11 cellular contexts compared by ENCODE assay signal in genomic region chr5:172421020-172421419, GRCh38. TPM values are rescaled to one million over a fixed set of nuclear protein-coding genes. Genes with fewer than 3 reads are reported as not detected.
DNase-seq lines count a peak whose midpoint lies in the region; ATAC-seq, FAIRE-seq and TF ChIP-seq lines count a peak whose summit lies in the region.
"Had no signal": no experiment of that assay in that cellular context is flagged by ENCODE, and none has a peak within 500 bp of the region (broad histone marks: within the 10 kb centered on the region; RNA-seq: fewer than 3 reads in every experiment).

No MANE protein-coding gene starts in this region.

- FAIRE-seq in astrocyte (lab: Jason Lieb, UNC) (no peak), keratinocyte (lab: Jason Lieb, UNC) (no peak)

- H4K20me1 ChIP-seq in astrocyte (ENCODE audit: insufficient read depth, low read length) (peaks cover 88% of the 10 kb centered on the region), keratinocyte (ENCODE audit: control insufficient read depth, extremely low read depth, insufficient read depth, low read length) (peaks cover 11% of the 10 kb centered on the region)

- no peaks in the 10 kb centered on the region for H3K9me1 ChIP-seq in keratinocyte (ENCODE audit: control insufficient read depth, extremely low read depth, insufficient read depth, low read length)

- H3K4me3 ChIP-seq in AG04450 (ENCODE audit: low read depth, low read length) (no peak overlapping the region), astrocyte (ENCODE audit: insufficient read depth, low read depth, low read length) (no peak overlapping the region), keratinocyte (ENCODE audit: control insufficient read depth in 2 of 3, extremely low read depth in 1 of 3, insufficient read depth in 2 of 3, low read depth in 1 of 3, low read length in 3 of 3) (peak overlapping the region in 1 of 3 experiments; percentile 26), skeletal muscle satellite cell (ENCODE audit: low read length) (no peak overlapping the region)

- no peak for DNase-seq in AG04450 (ENCODE audit: low read depth, low spot score)
- no peak for DNase-seq in astrocyte (ENCODE audit: low read depth)
- DNase-seq in keratinocyte (ENCODE audit: low read depth, low spot score): no peak
- DNase-seq in AG20443 (ENCODE audit: low spot score): no peak
- DNase-seq in activated naive CD4-positive, alpha-beta T cell treated with Interleukin-2 at 50 U/mL for 16 hours: no peak
- DNase-seq: AML-193, T-helper 17 cell had no signal

- no peak overlapping the region for H3K4me3 Mint-ChIP-seq in astrocyte (ENCODE audit: unreplicated experiment)
- H3K4me3 Mint-ChIP-seq: T-helper 17 cell, type B pancreatic cell had no signal

- CTCF ChIA-PET in AG04450 (lab: Charles Lee): interaction anchor here (1.2 kb wide), 1 partner anchor 30 kb away, joined by 4 read pairs; no protein-coding TSS in a partner anchor

- no peaks in the 10 kb centered on the region for H3K27me3 ChIP-seq in AG04450 (ENCODE audit: control insufficient read depth, insufficient read depth, low read length)
- no peaks in the 10 kb centered on the region for H3K27me3 ChIP-seq in astrocyte (ENCODE audit: insufficient read depth, low read length)
- no peaks in the 10 kb centered on the region for H3K27me3 ChIP-seq in keratinocyte (ENCODE audit: control insufficient read depth, extremely low read depth, insufficient read depth, low read length)
- no peaks in the 10 kb centered on the region for H3K27me3 ChIP-seq in skeletal muscle satellite cell (ENCODE audit: control insufficient read depth, insufficient read depth, low read length)

- H3K4me1 ChIP-seq in astrocyte (ENCODE audit: insufficient read depth, low read length) (peaks cover 35% of the 10 kb centered on the region), keratinocyte (ENCODE audit: control insufficient read depth, extremely low read depth, insufficient read depth, low read length) (peaks cover 43% of the 10 kb centered on the region), skeletal muscle satellite cell (ENCODE audit: control insufficient read depth, insufficient read depth, low read length) (peaks cover 42% of the 10 kb centered on the region)

- H3K36me3 ChIP-seq in astrocyte (ENCODE audit: insufficient read depth, low read length) (peaks cover 3% of the 10 kb centered on the region), keratinocyte (ENCODE audit: control insufficient read depth in 2 of 2, extremely low read depth in 1 of 2, insufficient read depth in 2 of 2, low read length in 2 of 2) (peaks cover 1 to 8% of the 10 kb centered on the region in 2 experiments), skeletal muscle satellite cell (ENCODE audit: insufficient read depth, low read length) (peaks cover 39% of the 10 kb centered on the region)

- no peaks in the 10 kb centered on the region for H3K27me3 Mint-ChIP-seq in astrocyte (ENCODE audit: low read depth, unreplicated experiment)
- H3K27me3 Mint-ChIP-seq: type B pancreatic cell had no signal

- no peak overlapping the region for H3K9ac ChIP-seq in astrocyte (ENCODE audit: low read length)
- peak overlapping the region; percentile 65 for H3K9ac ChIP-seq in keratinocyte (ENCODE audit: control insufficient read depth, extremely low read depth, insufficient read depth, low read length)
- no peak overlapping the region for H3K9ac ChIP-seq in skeletal muscle satellite cell (ENCODE audit: low read depth, low read length)

- ATAC-seq in GM19395 (IDR thresholded peaks at IDR 0.05; ENCODE audit: unreplicated experiment) (no peak), GM19351 (IDR thresholded peaks at IDR 0.05; ENCODE audit: unreplicated experiment) (no peak)
- ATAC-seq: T-helper 17 cell had no signal

- dilution Hi-C loops in keratinocyte (cut with MboI; ENCODE audit: extremely low pct_ligation_motif_present, low sequenced_read_pairs): no loop called here

- H3K4me1 Mint-ChIP-seq in astrocyte (ENCODE audit: low read depth, unreplicated experiment): peaks cover 7% of the 10 kb centered on the region
- H3K4me1 Mint-ChIP-seq: T-helper 17 cell had no signal

- H3K9me3 Mint-ChIP-seq in astrocyte (ENCODE audit: unreplicated experiment): no peaks in the 10 kb centered on the region
- H3K9me3 Mint-ChIP-seq: type B pancreatic cell had no signal

- peak overlapping the region; percentile 52 for H3K27ac ChIP-seq in AG04450 (ENCODE audit: low read depth, low read length)
- peak overlapping the region; percentile 42 for H3K27ac ChIP-seq in astrocyte (ENCODE audit: low read depth, low read length)
- peak overlapping the region; percentile 79 for H3K27ac ChIP-seq in keratinocyte (ENCODE audit: control insufficient read depth, insufficient read depth, low read length)

- H3K9me3 ChIP-seq in AG04450 (ENCODE audit: control insufficient read depth, insufficient read depth, low read length) (no peaks in the 10 kb centered on the region; the same call in 1 of the 2 replicates), astrocyte (ENCODE audit: insufficient read depth, low read depth, low read length) (no peaks in the 10 kb centered on the region), keratinocyte (ENCODE audit: control insufficient read depth, low read depth, low read length) (no peaks in the 10 kb centered on the region), skeletal muscle satellite cell (replicated peaks; ENCODE audit: low read length) (no peaks in the 10 kb centered on the region)

- H2AFZ ChIP-seq in astrocyte (ENCODE audit: low read depth, low read length) (no peak overlapping the region), keratinocyte (ENCODE audit: control insufficient read depth, low read length) (no peak overlapping the region)

- H3K79me2 ChIP-seq in astrocyte (ENCODE audit: insufficient read depth, low read length) (peaks cover 42% of the 10 kb centered on the region), keratinocyte (ENCODE audit: control insufficient read depth, insufficient read depth, low read length) (peaks cover 2% of the 10 kb centered on the region)

- TF ChIP-seq CTCF in AG04450 (IDR thresholded peaks at IDR 0.05; ENCODE audit: low read depth, low read length): no peak
- TF ChIP-seq CTCF in astrocyte (IDR thresholded peaks at IDR 0.05; ENCODE audit: insufficient read depth, low read depth, low read length): no peak
- TF ChIP-seq CTCF in keratinocyte (optimal IDR thresholded peaks at IDR 0.05 in 1 of 3, IDR thresholded peaks at IDR 0.05 in 1 of 3, conservative IDR thresholded peaks at IDR 0.05 in 1 of 3; ENCODE audit: extremely low read depth in 1 of 3, insufficient read depth in 2 of 3, low read length in 3 of 3): no peak

- POLR2A ChIA-PET in AG04450 (lab: Yijun Ruan, JAX): interaction anchor here (1.1 kb wide), 1 partner anchor 13 kb away, joined by 3 read pairs; no protein-coding TSS in a partner anchor

- peak overlapping the region; percentile 3 for H3K4me2 ChIP-seq in astrocyte (ENCODE audit: low read length)
- peak overlapping the region; percentile 77 for H3K4me2 ChIP-seq in keratinocyte (ENCODE audit: control insufficient read depth, extremely low read depth, insufficient read depth, low read depth, low read length)
- H3K4me2 ChIP-seq in skeletal muscle satellite cell (ENCODE audit: low read length): peak overlapping the region; percentile 27

- peaks cover 35% of the 10 kb centered on the region for H3K36me3 Mint-ChIP-seq in astrocyte (ENCODE audit: low read depth, unreplicated experiment)

- H3K27ac Mint-ChIP-seq in astrocyte (ENCODE audit: unreplicated experiment): no peak overlapping the region
- H3K27ac Mint-ChIP-seq: T-helper 17 cell had no signal

RNA-seq across cellular contexts. Expression of gene SH3PXD2B, which starts 33.3 kb away (rescaled TPM):
- polyA plus RNA-seq in AG04450 (2011; rRNA removed) (39.1 and 39.8 TPM in 2 replicates), keratinocyte (17.3 to 17.9 TPM (median 17.6 TPM) in 3 replicates)
- 56.8 and 58.2 TPM in 2 replicates for polyA minus RNA-seq in AG04450 (2011; rRNA and poly(A)+ RNA removed)
- total RNA-seq in astrocyte: 66.0 and 70.4 TPM in 2 replicates
- polyA plus RNA-seq in keratinocyte (2011; ENCODE audit: low read depth): 5.2 TPM
- polyA plus RNA-seq in keratinocyte (2011; cell fraction: cytosol; rRNA removed): 13.7 and 14.4 TPM in 2 replicates
- 32.5 and 36.6 TPM in 2 replicates for polyA plus RNA-seq in keratinocyte (2011; cell fraction: nucleus; rRNA removed)
- polyA plus RNA-seq in keratinocyte (2012; ENCODE audit: low replicate concordance): 12.3 and 19.7 TPM in 2 replicates
- polyA minus RNA-seq in keratinocyte: 25.1 to 32.8 TPM (median 25.9 TPM) in 3 replicates
- 21.7 TPM for polyA minus RNA-seq in keratinocyte (2011; cell fraction: cytosol; rRNA and poly(A)+ RNA removed)
- polyA minus RNA-seq in keratinocyte (2011; cell fraction: nucleus; rRNA and poly(A)+ RNA removed): 27.1 and 42.1 TPM in 2 replicates
- 23.2 and 32.2 TPM in 2 replicates for total RNA-seq in skeletal muscle satellite cell (2012; rRNA removed)

Comparison
In these comparisons a context has a peak if more than half of its experiments do, and no peak if none do; other contexts are left out.
1. H3K4me2 ChIP-seq: peak in every context shown above with its lines; median percentile 77 in keratinocyte; 27 in skeletal muscle satellite cell; 3 in astrocyte.